In genomic region chr4:9868-10545, GRCh38 we compare ENCODE assay signal across 8 cellular contexts. TPM values are rescaled to one million over a fixed set of nuclear protein-coding genes. Genes with fewer than 3 reads are reported as not detected.
A peak's percentile ranks its signal among the peaks of the same experiment; 100 is the strongest.
DNase-seq lines count a peak whose midpoint lies in the region; ATAC-seq, FAIRE-seq and TF ChIP-seq lines count a peak whose summit lies in the region.
"Not testable (repeated sequence)": the region's sequence is repeated elsewhere in the genome, so short reads cannot be mapped to it uniquely, and the experiment has no call there.

No MANE protein-coding gene starts in this region.

- ATAC-seq in GM12878; aorta (ENCODE audit: low FRiP score): not testable (repeated sequence)
- peak in 3 of 4 donors; percentile 18 to 73 (median 28) for ATAC-seq in heart left ventricle
- ATAC-seq in HepG2 = peak; percentile 48; the same call in 2 of the 3 replicates
- peak; percentile 31 to 51 (median 44) for ATAC-seq in pancreas

- RAD21 ChIA-PET in GM12878 (lab: Charles Lee; ENCODE audit: unreplicated experiment) = not testable (repeated sequence)

- intact Hi-C loops in GM12878 (cut with micrococcal nuclease; ENCODE audit: unreplicated experiment); endothelial cell of umbilical vein (cut with micrococcal nuclease); heart left ventricle (cut with DNase I); HepG2 (cut with micrococcal nuclease; ENCODE audit: unreplicated experiment); pancreas (cut with DNase I); aorta (cut with DNase I): not testable (repeated sequence)

- not testable (repeated sequence) for H3K4me2 ChIP-seq in SK-N-SH; GM12878 (ENCODE audit: control insufficient read depth, insufficient read depth); endothelial cell of umbilical vein (ENCODE audit: insufficient read depth, low read length); HepG2 (ENCODE audit: low read depth, low read length)

- TF ChIP-seq RAD21 in SK-N-SH (IDR thresholded peaks at IDR 0.05; ENCODE audit: low read length); GM12878 (IDR thresholded peaks at IDR 0.05; ENCODE audit: insufficient read depth, low read depth, low read length); HepG2 (CRISPR knock-in tag; IDR thresholded peaks at IDR 0.05): not testable (repeated sequence)

- not testable (repeated sequence) for H4K20me1 ChIP-seq in SK-N-SH (ENCODE audit: insufficient read depth); GM12878 (ENCODE audit: control insufficient read depth, insufficient read depth); endothelial cell of umbilical vein (replicated peaks; ENCODE audit: control insufficient read depth, extremely low read depth, insufficient read depth, low read length); HepG2 (ENCODE audit: insufficient read depth, low read length)

- not testable (repeated sequence) for TF ChIP-seq EP300 in SK-N-SH (IDR thresholded peaks at IDR 0.05; ENCODE audit: borderline replicate concordance in 1 of 2, low read depth in 1 of 2, low read length in 1 of 2); GM12878 (IDR thresholded peaks at IDR 0.05; ENCODE audit: borderline replicate concordance in 1 of 2, control insufficient read depth in 1 of 2, low read depth in 2 of 2, low read length in 2 of 2); HepG2 (IDR thresholded peaks at IDR 0.05; ENCODE audit: low read depth in 2 of 2, low read length in 2 of 2); HepG2 (CRISPR knock-in tag; IDR thresholded peaks at IDR 0.05; ENCODE audit: borderline replicate concordance)

- not testable (repeated sequence) for H3F3A ChIP-seq in SK-N-SH (replicated peaks; ENCODE audit: insufficient read depth)

- H3K9me3 ChIP-seq in SK-N-SH; GM12878 (replicated peaks; ENCODE audit: control insufficient read depth, insufficient read depth, low read length); endothelial cell of umbilical vein (replicated peaks; ENCODE audit: control insufficient read depth, insufficient read depth, low read length); heart left ventricle; HepG2 (ENCODE audit: low read length); pancreas; aorta (ENCODE audit: control insufficient read depth, low read length): not testable (repeated sequence)

- not testable (repeated sequence) for H2AFZ ChIP-seq in SK-N-SH (ENCODE audit: low read depth); GM12878 (ENCODE audit: control insufficient read depth, low read depth, low read length); endothelial cell of umbilical vein (ENCODE audit: low read depth, low read length); HepG2 (ENCODE audit: low read length)

- TF ChIP-seq CTCF in SK-N-SH (IDR thresholded peaks at IDR 0.05); GM12878 (IDR thresholded peaks at IDR 0.05 in 2 of 3, conservative IDR thresholded peaks at IDR 0.05 in 1 of 3; ENCODE audit: control insufficient read depth in 2 of 3, extremely low read depth in 1 of 3, insufficient read depth in 1 of 3, low read depth in 3 of 3, low read length in 3 of 3); endothelial cell of umbilical vein (IDR thresholded peaks at IDR 0.05; ENCODE audit: extremely low read depth in 1 of 2, insufficient read depth in 1 of 2, low read depth in 1 of 2, low read length in 2 of 2); heart left ventricle (IDR thresholded peaks at IDR 0.05); HepG2 (CRISPR knock-in tag; IDR thresholded peaks at IDR 0.05); pancreas (IDR thresholded peaks at IDR 0.05): not testable (repeated sequence)

- H3K9me1 ChIP-seq in endothelial cell of umbilical vein (replicated peaks; ENCODE audit: control insufficient read depth, extremely low read depth, insufficient read depth, low read length) = not testable (repeated sequence)

- DNase-seq in HT1080 (ENCODE audit: low read depth) (peak; percentile 0), SK-N-SH (peak; percentile 0), GM12878 (ENCODE audit: low read depth, low spot score) (peak; percentile 11), heart left ventricle (peak in 2 of 5 donors; percentile 18 to 45), pancreas (peak in 4 of 6 donors; percentile 15 to 61 (median 29)), aorta (peak; percentile 49 to 57)
- not testable (repeated sequence) for DNase-seq in endothelial cell of umbilical vein (ENCODE audit: low read depth, low spot score); HepG2 (ENCODE audit: low spot score)

- H3K4me3 ChIP-seq in SK-N-SH (ENCODE audit: low read depth in 2 of 2, low read length in 1 of 2); GM12878; endothelial cell of umbilical vein (replicated peaks in 1 of 3; ENCODE audit: insufficient read depth in 1 of 3, low read depth in 1 of 3, low read length in 3 of 3); heart left ventricle; HepG2 (replicated peaks in 1 of 3; ENCODE audit: insufficient read depth in 1 of 3, low read depth in 2 of 3, low read length in 3 of 3); pancreas; aorta (ENCODE audit: low read length in 2 of 2): not testable (repeated sequence)

- CTCF ChIA-PET in SK-N-SH (lab: Yijun Ruan, JAX); GM12878 (lab: Yijun Ruan, JAX); endothelial cell of umbilical vein (lab: Charles Lee); HepG2 (lab: Yijun Ruan, JAX; ENCODE audit: low intra/inter-chr PET ratio, low total read pairs): not testable (repeated sequence)

- 88% methylated on average over 27 of the region's 33 CpGs for WGBS in SK-N-SH (ENCODE audit: low lambda C conversion rate)
- WGBS in GM12878 (ENCODE audit: insufficient coverage, insufficient replicate concordance, low lambda C conversion rate, missing lambda C conversion rate) = 93% methylated on average over 19 of the region's 33 CpGs
- WGBS in heart left ventricle, 4 donors = 74 to 79% (median 77%) methylated on average over 18 to 33 of the region's 33 CpGs
- 96% methylated on average over 33 of the region's 33 CpGs for WGBS in HepG2 (ENCODE audit: low lambda C conversion rate)
- 76 to 78% methylated on average over 33 of the region's 33 CpGs for WGBS in pancreas, 2 donors
- 72 to 79% methylated on average over 28 to 33 of the region's 33 CpGs for WGBS in aorta, 2 donors

- POLR2A ChIA-PET in SK-N-SH (lab: Yijun Ruan, JAX); GM12878 (lab: Charles Lee); endothelial cell of umbilical vein (lab: Charles Lee); HepG2 (lab: Yijun Ruan, JAX): not testable (repeated sequence)

- not testable (repeated sequence) for H3K27ac ChIP-seq in SK-N-SH (ENCODE audit: low read depth in 2 of 2, low read length in 1 of 2); GM12878 (ENCODE audit: control insufficient read depth, insufficient read depth); endothelial cell of umbilical vein (ENCODE audit: insufficient read depth, low read depth, low read length); heart left ventricle; HepG2 (ENCODE audit: extremely low read length, insufficient read depth, low read length); pancreas; aorta (ENCODE audit: low read depth in 1 of 2, low read length in 2 of 2)

- FAIRE-seq in GM12878 (lab: Jason Lieb, UNC) = peak; percentile 70
- FAIRE-seq in endothelial cell of umbilical vein (lab: Jason Lieb, UNC); HepG2 (lab: Jason Lieb, UNC); pancreas (lab: Jason Lieb, UNC): not testable (repeated sequence)

- SMC1A ChIA-PET in GM12878 (lab: Charles Lee; ENCODE audit: uncharacterized antibody, unreplicated experiment) = not testable (repeated sequence)

- H3K4me1 ChIP-seq in SK-N-SH (ENCODE audit: control insufficient read depth in 1 of 2, insufficient read depth in 2 of 2, low read depth in 1 of 2, low read length in 1 of 2); GM12878 (ENCODE audit: control insufficient read depth, insufficient read depth, low read length); endothelial cell of umbilical vein (ENCODE audit: control insufficient read depth, extremely low read depth, insufficient read depth, low read length); heart left ventricle; HepG2 (ENCODE audit: insufficient read depth, low read length); pancreas; aorta (ENCODE audit: control insufficient read depth in 1 of 2, insufficient read depth in 2 of 2, low read length in 2 of 2): not testable (repeated sequence)

- H3K36me3 ChIP-seq in SK-N-SH (replicated peaks in 1 of 2; ENCODE audit: control insufficient read depth in 1 of 2, insufficient read depth in 2 of 2, low read length in 1 of 2); GM12878 (ENCODE audit: control insufficient read depth in 2 of 2, insufficient read depth in 2 of 2, low read length in 1 of 2); endothelial cell of umbilical vein (ENCODE audit: control insufficient read depth in 2 of 2, extremely low read depth in 1 of 2, insufficient read depth in 2 of 2, low read length in 2 of 2); heart left ventricle; HepG2 (replicated peaks in 1 of 2; ENCODE audit: control insufficient read depth in 1 of 2, insufficient read depth in 2 of 2, low read length in 2 of 2); pancreas; aorta (ENCODE audit: control insufficient read depth in 1 of 2, insufficient read depth in 2 of 2, low read length in 1 of 2): not testable (repeated sequence)

- BruUV-seq in GM12878 (replicated peaks; lab: Mats Ljungman, UMichigan); endothelial cell of umbilical vein (replicated peaks; lab: Mats Ljungman, UMichigan); HepG2 (replicated peaks; lab: Mats Ljungman, UMichigan): not testable (repeated sequence)

- H3K9ac ChIP-seq in SK-N-SH; GM12878 (ENCODE audit: control insufficient read depth, insufficient read depth, low read length); endothelial cell of umbilical vein (replicated peaks; ENCODE audit: extremely low read depth, insufficient read depth, low read length); HepG2 (ENCODE audit: insufficient read depth, low read depth, low read length): not testable (repeated sequence)

- H3K79me2 ChIP-seq in SK-N-SH (ENCODE audit: insufficient read depth); GM12878 (ENCODE audit: control insufficient read depth, insufficient read depth, low read length); endothelial cell of umbilical vein (ENCODE audit: control insufficient read depth, insufficient read depth, low read length); HepG2 (ENCODE audit: insufficient read depth, low read length): not testable (repeated sequence)

- in situ Hi-C loops in GM12878 (cut with MboI); HepG2 (cut with HindIII; ENCODE audit: extremely low pct_ligation_motif_present, low pct_unique_long_range_greater_than_20kb): not testable (repeated sequence)

- not testable (repeated sequence) for H3K27me3 ChIP-seq in SK-N-SH (ENCODE audit: insufficient read depth); GM12878 (replicated peaks in 1 of 2; ENCODE audit: control insufficient read depth in 2 of 2, insufficient read depth in 2 of 2, low read length in 1 of 2); endothelial cell of umbilical vein (ENCODE audit: control insufficient read depth in 2 of 2, insufficient read depth in 2 of 2, low read length in 2 of 2); heart left ventricle; HepG2 (ENCODE audit: control insufficient read depth in 1 of 2, insufficient read depth in 2 of 2, low read length in 2 of 2); pancreas; aorta (ENCODE audit: control insufficient read depth in 1 of 2, insufficient read depth in 2 of 2, low read length in 1 of 2)

- TF ChIP-seq POLR2A in GM12878 (IDR thresholded peaks at IDR 0.05; ENCODE audit: low read depth, low read length); endothelial cell of umbilical vein (IDR thresholded peaks at IDR 0.05; ENCODE audit: low read depth, low read length); heart left ventricle (IDR thresholded peaks at IDR 0.05); HepG2 (IDR thresholded peaks at IDR 0.05; ENCODE audit: insufficient read depth in 1 of 2, low read depth in 2 of 2, low read length in 2 of 2): not testable (repeated sequence)

- not testable (repeated sequence) for H3K9me2 ChIP-seq in SK-N-SH

- dilution Hi-C loops in endothelial cell of umbilical vein (cut with MboI; ENCODE audit: extremely low pct_ligation_motif_present, low sequenced_read_pairs) = not testable (repeated sequence)

RNA-seq across cellular contexts. Expression of gene ZNF595, which starts 43.1 kb away (rescaled TPM):
- total RNA-seq in HT1080 (2014; rRNA removed; shearing (Covaris generic)) = 80.6 and 94.6 TPM in 2 replicates
- polyA plus RNA-seq in HT1080 (2015; cell fraction: cytosol; rRNA removed) = 64.7 and 82.4 TPM in 2 replicates
- 63.9 and 71.2 TPM in 2 replicates for polyA plus RNA-seq in HT1080 (2015; cell fraction: nucleus; rRNA removed)
- polyA plus RNA-seq in SK-N-SH (2012; rRNA removed) (88.4 and 130 TPM in 2 replicates), GM12878 (2011; rRNA removed) (not detected in 2 replicates), GM12878 (2014; fragmentation: Illumina TruSeq; extraction: Trizol) (not detected in 2 replicates), GM12878 (2014; fragmentation: Nextera tagmentation; extraction: Ambion mirVana) (under 1 TPM in 1 of 2 experiments, not detected in 1; 0.14 TPM), GM12878 (2014; rRNA removed) (0.47 TPM in 1 of 2 replicates, not detected in the other), GM12878 (2016; fragmentation: Nextera tagmentation; extraction: Ambion mirVana) (not detected), endothelial cell of umbilical vein (1.5 and 1.8 TPM in 2 replicates), heart left ventricle (1 to 10 TPM; 2.7 to 2.8 TPM), HepG2 (2011; rRNA removed) (0.09 TPM in 1 of 2 replicates, not detected in the other), pancreas (1 to 10 TPM; 6.3 to 9.2 TPM), aorta (1 to 10 TPM; 2.6 to 8.4 TPM)
- 93.1 and 103 TPM in 2 replicates for polyA plus RNA-seq in SK-N-SH (2012; cell fraction: cytosol; rRNA removed)
- 37.9 and 72.0 TPM in 2 replicates for polyA plus RNA-seq in SK-N-SH (2012; cell fraction: nucleus; rRNA removed)
- not detected in 2 replicates for total RNA-seq in GM12878 (2013; cell fraction: nucleolus; rRNA removed)
- total RNA-seq in GM12878 (2014; rRNA removed) (not detected in 2 replicates), GM12878 (2014; rRNA removed; fragmentation: Illumina TruSeq; extraction: Trizol) (0.18 TPM in 1 of 2 replicates, not detected in the other), GM12878 (2021) (0.11 and 0.21 TPM in 2 replicates), endothelial cell of umbilical vein (9.7 and 11.1 TPM in 2 replicates), heart left ventricle (10 to 100 TPM in 2 of 9 donors, 1 to 10 TPM in 7; 4.8 to 12.9 (median 8.1) TPM), HepG2 (2016; rRNA removed; fragmentation: Illumina TruSeq; extraction: Trizol) (not detected in 2 replicates), pancreas (10 to 100 TPM in 4 of 6 donors, 1 to 10 TPM in 2; 8.6 to 14.7 (median 13.0) TPM), aorta (10 to 100 TPM; 23.7 to 25.4 TPM)
- not detected for polyA plus RNA-seq in GM12878 (2011; ENCODE audit: low read depth)
- not detected in 2 replicates for polyA plus RNA-seq in GM12878 (2011; cell fraction: cytosol; rRNA removed)
- not detected in 2 replicates for polyA plus RNA-seq in GM12878 (2011; cell fraction: nucleus; rRNA removed)
- polyA plus RNA-seq in GM12878 (2012) = 0.18 and 0.22 TPM in 2 replicates
- not detected in 2 replicates for polyA minus RNA-seq in GM12878 (2011; rRNA and poly(A)+ RNA removed)
- polyA minus RNA-seq in GM12878 (2011; cell fraction: cytosol; rRNA and poly(A)+ RNA removed) = not detected in 2 replicates
- polyA minus RNA-seq in GM12878 (2011; cell fraction: nucleus; rRNA and poly(A)+ RNA removed) = not detected in 2 replicates
- polyA plus RNA-seq in endothelial cell of umbilical vein (2011; cell fraction: cytosol; rRNA removed) = 1.9 and 2.4 TPM in 2 replicates
- 14.9 and 15.0 TPM in 2 replicates for polyA plus RNA-seq in endothelial cell of umbilical vein (2011; cell fraction: nucleus; rRNA removed)
- polyA plus RNA-seq in endothelial cell of umbilical vein (2012) = 2.7 and 3.2 TPM in 2 replicates
- polyA minus RNA-seq in endothelial cell of umbilical vein = 12.5 and 15.5 TPM in 2 replicates
- polyA minus RNA-seq in endothelial cell of umbilical vein (2011; cell fraction: cytosol; rRNA and poly(A)+ RNA removed) = not detected
- 19.3 and 27.8 TPM in 2 replicates for polyA minus RNA-seq in endothelial cell of umbilical vein (2011; cell fraction: nucleus; rRNA and poly(A)+ RNA removed)
- total RNA-seq in HepG2 (2016; cell fraction: cytosol; rRNA removed; fragmentation: Illumina TruSeq; extraction: Trizol; ENCODE audit: low read depth) = not detected in 2 replicates
- 0.15 TPM in 1 of 2 replicates, not detected in the other for total RNA-seq in HepG2 (2016; cell fraction: insoluble cytoplasmic fraction; rRNA removed; fragmentation: Illumina TruSeq; extraction: Trizol)
- total RNA-seq in HepG2 (2016; cell fraction: membrane; rRNA removed; fragmentation: Illumina TruSeq; extraction: Trizol) = not detected in 2 replicates
- not detected in 2 replicates for total RNA-seq in HepG2 (2016; cell fraction: nucleus; rRNA removed; fragmentation: Illumina TruSeq; extraction: Trizol)
- 0.05 TPM in 1 of 2 replicates, not detected in the other for polyA plus RNA-seq in HepG2 (2011; cell fraction: cytosol; rRNA removed)
- not detected in 2 replicates for polyA plus RNA-seq in HepG2 (2011; cell fraction: nucleus; rRNA removed)
- not detected in 2 replicates for polyA plus RNA-seq in HepG2 (2012)
- polyA plus RNA-seq in HepG2 (2016; cell fraction: cytosol; fragmentation: Illumina TruSeq; extraction: Trizol; ENCODE audit: low read depth) = not detected in 2 replicates
- polyA plus RNA-seq in HepG2 (2016; cell fraction: insoluble cytoplasmic fraction; fragmentation: Illumina TruSeq; extraction: Trizol; ENCODE audit: low read depth) = not detected in 2 replicates
- polyA plus RNA-seq in HepG2 (2016; cell fraction: membrane; fragmentation: Illumina TruSeq; extraction: Trizol; ENCODE audit: low read depth) = not detected in 2 replicates
- not detected in 2 replicates for polyA plus RNA-seq in HepG2 (2016; cell fraction: nucleus; fragmentation: Illumina TruSeq; extraction: Trizol; ENCODE audit: insufficient read depth, low read depth)
- polyA minus RNA-seq in HepG2 (2011; rRNA and poly(A)+ RNA removed; ENCODE audit: low replicate concordance) = 0.18 and 0.19 TPM in 2 replicates
- not detected in 2 replicates for polyA minus RNA-seq in HepG2 (2011; cell fraction: cytosol; rRNA and poly(A)+ RNA removed)
- not detected in 2 replicates for polyA minus RNA-seq in HepG2 (2011; cell fraction: nucleus; rRNA and poly(A)+ RNA removed)
